4 cellular contexts compared by ENCODE assay signal in genomic region chrX:153104959-153105358, GRCh38. TPM values are rescaled to one million over a fixed set of nuclear protein-coding genes. Genes with fewer than 3 reads are reported as not detected.
"Had no signal": no experiment of that assay in that cellular context is flagged by ENCODE, and none has a peak within 500 bp of the region (broad histone marks: within the 10 kb centered on the region; RNA-seq: fewer than 3 reads in every experiment).

No MANE protein-coding gene starts in this region.

RNA-seq across cellular contexts. Expression of gene PNMA3, which starts 48.7 kb away (rescaled TPM):
- total RNA-seq: dermis microvascular lymphatic vessel endothelial cell, gastrocnemius medialis, lung microvascular endothelial cell had no signal
- polyA plus RNA-seq: keratinocyte had no signal
